10 cellular contexts compared by ENCODE assay signal in genomic region chr6:42100029-42100901, GRCh38. TPM values are rescaled to one million over a fixed set of nuclear protein-coding genes. Genes with fewer than 3 reads are reported as not detected.
DNase-seq lines count a peak whose midpoint lies in the region; ATAC-seq and TF ChIP-seq lines count a peak whose summit lies in the region.
"Had no signal": no experiment of that assay in that cellular context is flagged by ENCODE, and none has a peak within 500 bp of the region (broad histone marks: within the 10 kb centered on the region; RNA-seq: fewer than 3 reads in every experiment).

No MANE protein-coding gene starts in this region.

- peak in 1 of 2 donors; percentile 40 for ATAC-seq in activated naive CD4-positive, alpha-beta T cell treated with anti-CD3 and anti-CD28 coated beads, Interleukin-2, amount 50 U/mL, for 72 hours
- ATAC-seq in GM19035 (IDR thresholded peaks at IDR 0.05; ENCODE audit: unreplicated experiment), result no peak

- peaks cover 23% of the 10 kb centered on the region for H3K4me1 ChIP-seq in mesodermal cell (ENCODE audit: control insufficient read depth, insufficient read depth, low read length, poor library complexity, severe bottlenecking)

- H3K9me3 ChIP-seq in mesodermal cell (ENCODE audit: control insufficient read depth, low read length), result no peaks in the 10 kb centered on the region
- H3K9me3 ChIP-seq: BLaER1 treated with 17β-estradiol and CSF1 and Interleukin-3, amounts not matched to agents 10 nM and 100 nM had no signal

- no peaks in the 10 kb centered on the region for H3K9me3 Mint-ChIP-seq in activated naive CD4-positive, alpha-beta T cell treated with anti-CD3 and anti-CD28 coated beads, Interleukin-2, amount 50 U/mL, for 72 hours
- no peaks in the 10 kb centered on the region for H3K9me3 Mint-ChIP-seq in type B pancreatic cell

- no peak for TF ChIP-seq CTCF in type B pancreatic cell (conservative IDR thresholded peaks at IDR 0.05)

- peak overlapping the region; percentile 68 to 94 for H3K27ac Mint-ChIP-seq in activated naive CD4-positive, alpha-beta T cell treated with anti-CD3 and anti-CD28 coated beads, Interleukin-2, amount 50 U/mL, for 72 hours
- H3K27ac Mint-ChIP-seq in type B pancreatic cell, result peak overlapping the region; percentile 74

- H3K4me3 Mint-ChIP-seq in type B pancreatic cell, result no peak overlapping the region

- DNase-seq in activated naive CD4-positive, alpha-beta T cell treated with anti-CD3 and anti-CD28 coated beads, Interleukin-2, amount 50 U/mL, for 72 hours (ENCODE audit: low spot score in 2 of 2), result peak in 1 of 2 donors; percentile 15
- no peak for DNase-seq in activated naive CD4-positive, alpha-beta T cell (lab: John Stamatoyannopoulos, UW)
- DNase-seq in type B pancreatic cell (ENCODE audit: extremely low spot score, unreplicated experiment), result no peak
- no peak for DNase-seq in NCI-H2081 treated with DMSO at 0.1 percent for 48 hours (lab: John Stamatoyannopoulos, UW)
- no peak for DNase-seq in activated gamma-delta T cell treated with Interleukin-2 at 50 U/mL for 16 hours
- DNase-seq: NCI-H748 treated with DMSO at 0.1 percent for 48 hours had no signal

- H3K4me1 Mint-ChIP-seq in type B pancreatic cell (ENCODE audit: unreplicated experiment), result peaks cover 29% of the 10 kb centered on the region

- 61 to 65% (median 62%) methylated on average over 14 of the region's 14 CpGs for WGBS in adipose tissue, 3 donors
- WGBS in mesodermal cell (ENCODE audit: insufficient coverage in 2 of 2), 2 experiments, result 80 to 90% methylated on average over 7 to 11 of the region's 14 CpGs

- no peaks in the 10 kb centered on the region for H3K36me3 Mint-ChIP-seq in activated naive CD4-positive, alpha-beta T cell treated with anti-CD3 and anti-CD28 coated beads, Interleukin-2, amount 50 U/mL, for 72 hours
- peaks cover 6% of the 10 kb centered on the region for H3K36me3 Mint-ChIP-seq in type B pancreatic cell

- no peaks in the 10 kb centered on the region for H3K36me3 ChIP-seq in mesodermal cell (ENCODE audit: control insufficient read depth, insufficient read depth, low read length)
- H3K36me3 ChIP-seq: BLaER1 treated with 17β-estradiol and CSF1 and Interleukin-3, amounts not matched to agents 10 nM and 100 nM had no signal

- H3K4me3 ChIP-seq in mesodermal cell (ENCODE audit: extremely low read depth, insufficient read depth, low read length, poor library complexity, severe bottlenecking), result no peak overlapping the region
- H3K4me3 ChIP-seq: BLaER1 treated with 17β-estradiol and CSF1 and Interleukin-3, amounts not matched to agents 10 nM and 100 nM had no signal

- H3K27me3 Mint-ChIP-seq in type B pancreatic cell, result peaks cover 11% of the 10 kb centered on the region

- H3K27ac ChIP-seq in adipose tissue (ENCODE audit: low read depth, low read length) (peak overlapping the region; percentile 53), mesodermal cell (ENCODE audit: low read depth, low read length, severe bottlenecking) (peak overlapping the region; percentile 74)

RNA-seq across cellular contexts. Expression of gene C6orf132, which starts 42.2 kb away (rescaled TPM):
- under 1 TPM; 0.20 to 0.29 TPM for total RNA-seq in activated naive CD4-positive, alpha-beta T cell treated with anti-CD3 and anti-CD28 coated beads, Interleukin-2, amount 50 U/mL, for 72 hours
- polyA plus RNA-seq in adipose tissue, result 10 to 100 TPM in 1 of 3 donors, 1 to 10 TPM in 2; 5.8 to 11.2 (median 6.2) TPM
- 0.66 TPM for polyA plus RNA-seq in mesodermal cell (2013, experiment 1 of 2)
- 1.0 TPM for polyA plus RNA-seq in mesodermal cell (2013, experiment 2 of 2)
- 22.9 and 56.4 TPM in 2 replicates for total RNA-seq in type B pancreatic cell (ENCODE audit: low replicate concordance)

RNA-seq across cellular contexts. Expression of gene TAF8, which starts 49.9 kb away (rescaled TPM):
- total RNA-seq in activated naive CD4-positive, alpha-beta T cell treated with anti-CD3 and anti-CD28 coated beads, Interleukin-2, amount 50 U/mL, for 72 hours, result 10 to 100 TPM; 62.9 to 77.1 TPM
- 10 to 100 TPM in 1 of 3 donors, 1 to 10 TPM in 2; 6.0 to 16.2 (median 8.7) TPM for polyA plus RNA-seq in adipose tissue
- polyA plus RNA-seq in mesodermal cell (2013, experiment 1 of 2), result 19.4 TPM
- 17.4 TPM for polyA plus RNA-seq in mesodermal cell (2013, experiment 2 of 2)
- total RNA-seq in type B pancreatic cell (ENCODE audit: low replicate concordance), result 30.7 and 36.0 TPM in 2 replicates

Comparison
In these comparisons a context has a peak if more than half of its experiments do, and no peak if none do; other contexts are left out.
1. RNA of gene C6orf132, which starts 42.2 kb away (total RNA-seq): 22.9 to 56.4 TPM in type B pancreatic cell; 0.20 to 0.29 TPM in activated naive CD4-positive, alpha-beta T cell treated with anti-CD3 and anti-CD28 coated beads, Interleukin-2, amount 50 U/mL, for 72 hours; every median in the first group is over 10 times any median in the second.